ENCODE assay signal across 21 cellular contexts in the genomic region with DNA sequence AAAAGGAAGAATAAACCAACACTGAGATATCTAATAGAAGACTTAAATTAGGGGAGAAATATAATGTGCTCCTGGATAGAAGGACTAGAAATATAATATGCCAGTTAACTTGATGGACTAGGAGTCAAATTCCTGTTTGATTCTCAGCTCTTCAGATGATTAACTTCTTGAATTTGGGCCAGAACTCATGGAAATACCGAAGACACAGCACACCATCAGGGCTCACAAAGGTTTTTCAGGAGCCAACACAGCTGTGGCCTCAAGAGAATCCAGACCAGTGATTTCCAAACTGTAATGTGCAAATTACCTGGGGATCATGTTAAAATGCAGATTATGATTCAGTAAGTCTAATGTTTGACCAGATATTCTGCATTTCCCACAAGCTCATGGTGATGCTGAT. TPM values are rescaled to one million over a fixed set of nuclear protein-coding genes. Genes with fewer than 3 reads are reported as not detected.
DNase-seq lines count a peak whose midpoint lies in the region; ATAC-seq, FAIRE-seq and TF ChIP-seq lines count a peak whose summit lies in the region.
"Had no signal": no experiment of that assay in that cellular context is flagged by ENCODE, and none has a peak within 500 bp of the region (broad histone marks: within the 10 kb centered on the region; RNA-seq: fewer than 3 reads in every experiment).

No MANE protein-coding gene starts in this region.

- H3K27ac Mint-ChIP-seq in astrocyte (ENCODE audit: unreplicated experiment), result no peak overlapping the region
- H3K27ac Mint-ChIP-seq in stimulated activated naive B cell treated with anti-CD40 and anti-IgM and Interleukin-4, amounts not matched to agents 10 μg/mL and 1 μg/mL and 100 μg/mL, for 72 hours, result no peak overlapping the region
- H3K27ac Mint-ChIP-seq: CD8-positive, alpha-beta memory T cell had no signal

- FAIRE-seq in astrocyte (lab: Jason Lieb, UNC), result no peak

- no peaks in the 10 kb centered on the region for H4K20me1 ChIP-seq in astrocyte (ENCODE audit: insufficient read depth, low read length)

- no peak overlapping the region for H2AFZ ChIP-seq in astrocyte (ENCODE audit: low read depth, low read length)

- no peak for ATAC-seq in HG03432 (IDR thresholded peaks at IDR 0.05; ENCODE audit: unreplicated experiment)
- no peak for ATAC-seq in GM18520 (IDR thresholded peaks at IDR 0.05; ENCODE audit: unreplicated experiment)
- no peak for ATAC-seq in stimulated activated naive B cell treated with anti-CD40 and anti-IgM and Interleukin-4, amounts not matched to agents 10 μg/mL and 1 μg/mL and 100 μg/mL, for 72 hours (replicated peaks)
- ATAC-seq: PC-3 had no signal

- no peaks in the 10 kb centered on the region for H3K9me3 Mint-ChIP-seq in astrocyte (ENCODE audit: unreplicated experiment)
- no peaks in the 10 kb centered on the region for H3K9me3 Mint-ChIP-seq in stimulated activated naive B cell treated with anti-CD40 and anti-IgM and Interleukin-4, amounts not matched to agents 10 μg/mL and 1 μg/mL and 100 μg/mL, for 72 hours

- no peaks in the 10 kb centered on the region for H3K27me3 Mint-ChIP-seq in astrocyte (ENCODE audit: low read depth, unreplicated experiment)
- H3K27me3 Mint-ChIP-seq in stimulated activated naive B cell treated with anti-CD40 and anti-IgM and Interleukin-4, amounts not matched to agents 10 μg/mL and 1 μg/mL and 100 μg/mL, for 72 hours, result peaks cover 6 to 17% of the 10 kb centered on the region in 2 donors

- H3K9ac ChIP-seq in astrocyte (ENCODE audit: low read length), result no peak overlapping the region
- H3K9ac ChIP-seq: SK-N-SH had no signal

- no peaks in the 10 kb centered on the region for H3K36me3 Mint-ChIP-seq in astrocyte (ENCODE audit: low read depth, unreplicated experiment)
- no peaks in the 10 kb centered on the region for H3K36me3 Mint-ChIP-seq in stimulated activated naive B cell treated with anti-CD40 and anti-IgM and Interleukin-4, amounts not matched to agents 10 μg/mL and 1 μg/mL and 100 μg/mL, for 72 hours
- H3K36me3 Mint-ChIP-seq: CD8-positive, alpha-beta memory T cell had no signal

- DNase-seq in HCEC 1CT (peak; percentile 22), M059J (ENCODE audit: low read depth) (peak; percentile 52), astrocyte (ENCODE audit: low read depth) (peak; percentile 32), retinal pigment epithelial cell (ENCODE audit: low read depth) (peak; percentile 43)
- no peak for DNase-seq in stimulated activated naive B cell treated with anti-CD40 and anti-IgM and Interleukin-4, amounts not matched to agents 10 μg/mL and 1 μg/mL and 100 μg/mL, for 72 hours
- DNase-seq: ACHN; C1 segment of cervical spinal cord; CD8-positive, alpha-beta memory T cell; DMS79 treated with DMSO at 0.1 percent for 48 hours; KBM-7; MV-4-11; NCI-H1694 treated with DMSO at 0.1 percent for 48 hours; NCI-H510A treated with DMSO at 0.1 percent for 48 hours; NCI-H82; PC-3; RPMI8226; SHP77 treated with DMSO at 0.1 percent for 48 hours; SK-N-SH had no signal

- H3K36me3 ChIP-seq in astrocyte (ENCODE audit: insufficient read depth, low read length), result no peaks in the 10 kb centered on the region
- H3K36me3 ChIP-seq: HAP-1 had no signal

- TF ChIP-seq CTCF in astrocyte (IDR thresholded peaks at IDR 0.05; ENCODE audit: insufficient read depth, low read depth, low read length) (no peak), retinal pigment epithelial cell (conservative IDR thresholded peaks at IDR 0.05; ENCODE audit: low read depth, low read length) (no peak)

- H3K9me3 ChIP-seq in astrocyte (ENCODE audit: insufficient read depth, low read depth, low read length), result no peaks in the 10 kb centered on the region
- H3K9me3 ChIP-seq: HAP-1, SK-N-SH had no signal

- H3K4me3 ChIP-seq in astrocyte (ENCODE audit: insufficient read depth, low read depth, low read length) (no peak overlapping the region), retinal pigment epithelial cell (ENCODE audit: low read length) (no peak overlapping the region)
- H3K4me3 ChIP-seq: HAP-1 had no signal

- no peaks in the 10 kb centered on the region for H3K4me1 ChIP-seq in astrocyte (ENCODE audit: insufficient read depth, low read length)
- H3K4me1 ChIP-seq: HAP-1 had no signal

- H3K4me1 Mint-ChIP-seq in astrocyte (ENCODE audit: low read depth, unreplicated experiment), result no peaks in the 10 kb centered on the region
- no peaks in the 10 kb centered on the region for H3K4me1 Mint-ChIP-seq in stimulated activated naive B cell treated with anti-CD40 and anti-IgM and Interleukin-4, amounts not matched to agents 10 μg/mL and 1 μg/mL and 100 μg/mL, for 72 hours
- H3K4me1 Mint-ChIP-seq: CD8-positive, alpha-beta memory T cell had no signal

- no peak overlapping the region for H3K4me3 Mint-ChIP-seq in astrocyte (ENCODE audit: unreplicated experiment)
- no peak overlapping the region for H3K4me3 Mint-ChIP-seq in stimulated activated naive B cell treated with anti-CD40 and anti-IgM and Interleukin-4, amounts not matched to agents 10 μg/mL and 1 μg/mL and 100 μg/mL, for 72 hours
- H3K4me3 Mint-ChIP-seq: CD8-positive, alpha-beta memory T cell had no signal

- H3K27ac ChIP-seq in astrocyte (ENCODE audit: low read depth, low read length), result no peak overlapping the region

- H3K27me3 ChIP-seq in astrocyte (ENCODE audit: insufficient read depth, low read length), result no peaks in the 10 kb centered on the region

- no peaks in the 10 kb centered on the region for H3K79me2 ChIP-seq in astrocyte (ENCODE audit: insufficient read depth, low read length)

- no peak overlapping the region for H3K4me2 ChIP-seq in astrocyte (ENCODE audit: low read length)
- H3K4me2 ChIP-seq: SK-N-SH had no signal

RNA-seq across cellular contexts. Expression of gene LRRC1, which starts 33.8 kb away (rescaled TPM):
- 13.0 and 18.4 TPM in 2 replicates for total RNA-seq in M059J (2014; rRNA removed; shearing (Covaris generic))
- 11.8 and 14.3 TPM in 2 replicates for total RNA-seq in astrocyte
